In genomic region chr3:149489060-149489690, GRCh38 we compare ENCODE assay signal across 10 cellular contexts. TPM values are rescaled to one million over a fixed set of nuclear protein-coding genes. Genes with fewer than 3 reads are reported as not detected.
DNase-seq lines count a peak whose midpoint lies in the region; ATAC-seq and TF ChIP-seq lines count a peak whose summit lies in the region.
"Had no signal": no experiment of that assay in that cellular context is flagged by ENCODE, and none has a peak within 500 bp of the region (broad histone marks: within the 10 kb centered on the region; RNA-seq: fewer than 3 reads in every experiment).

No MANE protein-coding gene starts in this region.

- no peak overlapping the region for H3K4me3 ChIP-seq in MM.1S (ENCODE audit: low read length)
- H3K4me3 ChIP-seq in colonic mucosa, result no peak overlapping the region

- H3K27ac ChIP-seq in MM.1S (ENCODE audit: low read length) (no peak overlapping the region), colonic mucosa (no peak overlapping the region)

- H3K4me1 ChIP-seq in MM.1S (ENCODE audit: low read length) (no peaks in the 10 kb centered on the region), colonic mucosa (no peaks in the 10 kb centered on the region)

- ATAC-seq in sciatic nerve (peak; percentile 51), HG02840 (IDR thresholded peaks at IDR 0.05; ENCODE audit: low FRiP score, unreplicated experiment) (no peak)

- H3K79me2 ChIP-seq in MM.1S (ENCODE audit: low read length), result no peaks in the 10 kb centered on the region

- H3K9ac ChIP-seq in MM.1S (ENCODE audit: low read length) (no peak overlapping the region), colonic mucosa (ENCODE audit: low read depth in 2 of 2, low read length in 2 of 2) (no peak overlapping the region)

- DNase-seq in SKM-1 treated with dmso at 0.1 percent for 144 hours (lab: John Stamatoyannopoulos, UW; ENCODE audit: unreplicated experiment), result peak; percentile 14
- DNase-seq in SKM-1 (lab: John Stamatoyannopoulos, UW; ENCODE audit: unreplicated experiment), result no peak
- no peak for DNase-seq in MM.1S
- DNase-seq in colonic mucosa, result no peak
- DNase-seq in sciatic nerve (ENCODE audit: low spot score), result no peak
- no peak for DNase-seq in activated effector memory CD4-positive, alpha-beta T cell treated with anti-CD3 and anti-CD28 coated beads, Interleukin-2, amount 50 U/mL, for 16 hours
- no peak for DNase-seq in activated CD8-positive, alpha-beta memory T cell treated with anti-CD3 and anti-CD28 coated beads, Interleukin-2, amount 50 U/mL, for 48 hours
- DNase-seq: effector CD4-positive, alpha-beta T cell had no signal

- H3K27me3 ChIP-seq in MM.1S (replicated peaks; ENCODE audit: insufficient read depth, low read length), result no peaks in the 10 kb centered on the region
- no peaks in the 10 kb centered on the region for H3K27me3 ChIP-seq in colonic mucosa

- no peak overlapping the region for H2AFZ ChIP-seq in MM.1S (ENCODE audit: low read length)

- H3K4me2 ChIP-seq in MM.1S (ENCODE audit: low read depth, low read length), result no peak overlapping the region

- no peaks in the 10 kb centered on the region for H3K9me2 ChIP-seq in MM.1S (replicated peaks; ENCODE audit: insufficient read depth, low read length)

- H3F3A ChIP-seq in MM.1S (ENCODE audit: insufficient read depth, low read length), result no peaks in the 10 kb centered on the region

- TF ChIP-seq CTCF in MM.1S (IDR thresholded peaks at IDR 0.05; ENCODE audit: low read length) (peak; percentile 50), colonic mucosa (IDR thresholded peaks at IDR 0.05) (peak; percentile 16)

- H3K9me3 ChIP-seq in MM.1S (replicated peaks; ENCODE audit: insufficient read depth, low read length) (no peaks in the 10 kb centered on the region), colonic mucosa (no peaks in the 10 kb centered on the region)

- intact Hi-C loops in colonic mucosa (cut with DNase I) (loop anchor here (10.0 kb wide), 1 partner anchor 364 kb away; the partner anchor contains the start of gene HPS3), sciatic nerve (cut with DNase I) (no loop called here)

- H4K20me1 ChIP-seq in MM.1S (ENCODE audit: insufficient read depth, low read length), result no peaks in the 10 kb centered on the region

- H3K36me3 ChIP-seq in MM.1S (replicated peaks; ENCODE audit: insufficient read depth, low read length) (no peaks in the 10 kb centered on the region), colonic mucosa (no peaks in the 10 kb centered on the region)

RNA-seq across cellular contexts. Expression of gene TM4SF4, which starts 14.7 kb away (rescaled TPM):
- total RNA-seq in colonic mucosa (1 to 10 TPM; 1.1 to 4.5 TPM), sciatic nerve (not detected)
- total RNA-seq: skeletal muscle tissue had no signal
